ENCODE assay signal across 8 cellular contexts in genomic region chr3:49357141-49357465, GRCh38. TPM values are rescaled to one million over a fixed set of nuclear protein-coding genes. Genes with fewer than 3 reads are reported as not detected.
DNase-seq lines count a peak whose midpoint lies in the region; ATAC-seq, FAIRE-seq and TF ChIP-seq lines count a peak whose summit lies in the region.
"Not testable (repeated sequence)": the region's sequence is repeated elsewhere in the genome, so short reads cannot be mapped to it uniquely, and the experiment has no call there.

No MANE protein-coding gene starts in this region.

- peak overlapping the region; percentile 61 for H3K4me3 ChIP-seq in CD8-positive, alpha-beta T cell (ENCODE audit: low read depth, low read length)
- peak overlapping the region; percentile 70 for H3K4me3 ChIP-seq in HUES6 (ENCODE audit: low read depth, low read length)
- H3K4me3 ChIP-seq in ascending aorta: peak overlapping the region; percentile 84 to 85
- peak overlapping the region; percentile 62 to 73 (median 63) for H3K4me3 ChIP-seq in HepG2 (replicated peaks in 1 of 3; ENCODE audit: insufficient read depth in 1 of 3, low read depth in 2 of 3, low read length in 3 of 3)
- H3K4me3 ChIP-seq in pancreas: peak overlapping the region; percentile 54 to 76 (median 65)
- peak overlapping the region; percentile 75 to 84 for H3K4me3 ChIP-seq in tibial artery

- TF ChIP-seq POLR2A in HepG2 (IDR thresholded peaks at IDR 0.05; ENCODE audit: insufficient read depth in 1 of 2, low read depth in 2 of 2, low read length in 2 of 2): not testable (repeated sequence)

- H3K27ac Mint-ChIP-seq in CD8-positive, alpha-beta T cell: peak overlapping the region; percentile 96
- H3K27ac Mint-ChIP-seq in T-helper 2 cell treated with Interferon-gamma antibody and Interleukin-4, amounts not matched to agents 5 μg/mL and 100 μg/mL, for 36 hours: peak overlapping the region; percentile 86

- H3K9me3 ChIP-seq in CD8-positive, alpha-beta T cell (ENCODE audit: low read length); HUES6 (ENCODE audit: control insufficient read depth, insufficient read depth, low read depth, low read length); ascending aorta; HepG2 (ENCODE audit: low read length); pancreas; tibial artery: not testable (repeated sequence)

- FAIRE-seq in HepG2 (lab: Jason Lieb, UNC); pancreas (lab: Jason Lieb, UNC): not testable (repeated sequence)

- H3K4me1 ChIP-seq in CD8-positive, alpha-beta T cell (ENCODE audit: insufficient read depth, low read length): peaks cover 18% of the 10 kb centered on the region
- H3K4me1 ChIP-seq in HUES6 (ENCODE audit: control insufficient read depth, insufficient read depth, low read length): peaks cover 18% of the 10 kb centered on the region
- peaks cover 0 to 16% of the 10 kb centered on the region in 2 donors for H3K4me1 ChIP-seq in ascending aorta
- H3K4me1 ChIP-seq in HepG2 (ENCODE audit: insufficient read depth, low read length): peaks cover 45% of the 10 kb centered on the region
- H3K4me1 ChIP-seq in pancreas: peaks cover 0 to 20% (median 8%) of the 10 kb centered on the region in 3 donors
- peaks cover 0 to 46% (median 23%) of the 10 kb centered on the region in 4 donors for H3K4me1 ChIP-seq in tibial artery

- CTCF ChIA-PET in CD8-positive, alpha-beta T cell (lab: Charles Lee): interaction anchor here (1.0 to 1.3 kb wide), 2 partner anchors 17 to 92 kb away, joined by 3 read pairs; no protein-coding TSS in a partner anchor
- CTCF ChIA-PET in HepG2 (lab: Yijun Ruan, JAX; ENCODE audit: low intra/inter-chr PET ratio, low total read pairs): not testable (repeated sequence)

- not testable (repeated sequence) for BruUV-seq in HepG2 (replicated peaks; lab: Mats Ljungman, UMichigan)

- H3K79me2 ChIP-seq in HepG2 (ENCODE audit: insufficient read depth, low read length): peaks cover 14% of the 10 kb centered on the region

- H3K4me3 Mint-ChIP-seq in CD8-positive, alpha-beta T cell: peak overlapping the region; percentile 91
- peak overlapping the region; percentile 88 for H3K4me3 Mint-ChIP-seq in T-helper 2 cell treated with Interferon-gamma antibody and Interleukin-4, amounts not matched to agents 5 μg/mL and 100 μg/mL, for 36 hours

- peak in 2 of 7 experiments; percentile 14 to 36 for DNase-seq in CD8-positive, alpha-beta T cell
- DNase-seq in T-helper 2 cell treated with Interferon-gamma antibody and Interleukin-4, amounts not matched to agents 5 μg/mL and 100 μg/mL, for 36 hours (ENCODE audit: low spot score); ascending aorta (ENCODE audit: low spot score in 2 of 2); epithelial cell of prostate (ENCODE audit: low read depth, low spot score); HepG2 (ENCODE audit: low spot score); pancreas; tibial artery: not testable (repeated sequence)

- POLR2A ChIA-PET in CD8-positive, alpha-beta T cell (lab: Charles Lee): interaction anchor here (0.6 to 5.5 kb wide), 6 partner anchors 9 to 71 kb away, joined by 3 to 55 read pairs (median 4); partner anchors contain the start of genes RHOA, TCTA and USP4
- POLR2A ChIA-PET in HepG2 (lab: Yijun Ruan, JAX): interaction anchor here (0.7 to 5.5 kb wide), 14 partner anchors 9 to 263 kb away, joined by 3 to 134 read pairs (median 13); partner anchors contain the start of genes AMT, DAG1, LAMB2 and NICN1

- not testable (repeated sequence) for H3K36me3 ChIP-seq in CD8-positive, alpha-beta T cell (ENCODE audit: insufficient read depth, low read length)
- H3K36me3 ChIP-seq in HUES6 (ENCODE audit: control insufficient read depth, insufficient read depth, low read length) (peaks cover 46% of the 10 kb centered on the region), ascending aorta (peaks cover 30 to 42% of the 10 kb centered on the region in 2 donors), HepG2 (replicated peaks in 1 of 2; ENCODE audit: control insufficient read depth in 1 of 2, insufficient read depth in 2 of 2, low read length in 2 of 2) (peaks cover 5 to 20% of the 10 kb centered on the region in 2 experiments), pancreas (peaks cover 0 to 29% (median 10%) of the 10 kb centered on the region in 3 donors), tibial artery (peaks cover 36 to 46% (median 41%) of the 10 kb centered on the region in 3 donors)

- H3K27ac ChIP-seq in CD8-positive, alpha-beta T cell (ENCODE audit: low read depth, low read length): peak overlapping the region; percentile 62
- not testable (repeated sequence) for H3K27ac ChIP-seq in HUES6 (ENCODE audit: low read depth, low read length)
- H3K27ac ChIP-seq in ascending aorta: peak overlapping the region; percentile 91 to 95
- peak overlapping the region; percentile 93 for H3K27ac ChIP-seq in epithelial cell of prostate
- H3K27ac ChIP-seq in HepG2 (ENCODE audit: extremely low read length, insufficient read depth, low read length): peak overlapping the region; percentile 94
- peak overlapping the region in 3 of 4 donors; percentile 82 to 85 (median 83) for H3K27ac ChIP-seq in pancreas
- H3K27ac ChIP-seq in tibial artery: peak overlapping the region; percentile 86 to 92

- WGBS in HepG2 (ENCODE audit: low lambda C conversion rate): 36% methylated on average over 5 of the region's 11 CpGs
- 68 to 71% methylated on average over 10 to 11 of the region's 11 CpGs for WGBS in pancreas, 2 donors

- not testable (repeated sequence) for H3K9me3 Mint-ChIP-seq in CD8-positive, alpha-beta T cell; T-helper 2 cell treated with Interferon-gamma antibody and Interleukin-4, amounts not matched to agents 5 μg/mL and 100 μg/mL, for 36 hours

- not testable (repeated sequence) for TF ChIP-seq CTCF in CD8-positive, alpha-beta T cell (IDR thresholded peaks at IDR 0.05); ascending aorta (IDR thresholded peaks at IDR 0.05); HepG2 (CRISPR knock-in tag; IDR thresholded peaks at IDR 0.05); pancreas (IDR thresholded peaks at IDR 0.05); tibial artery (IDR thresholded peaks at IDR 0.05)

- not testable (repeated sequence) for H4K20me1 ChIP-seq in HepG2 (ENCODE audit: insufficient read depth, low read length)

- H2AFZ ChIP-seq in HepG2 (ENCODE audit: low read length): not testable (repeated sequence)

- H3K27me3 Mint-ChIP-seq in CD8-positive, alpha-beta T cell (ENCODE audit: low read depth); T-helper 2 cell treated with Interferon-gamma antibody and Interleukin-4, amounts not matched to agents 5 μg/mL and 100 μg/mL, for 36 hours (ENCODE audit: low read depth): not testable (repeated sequence)

- H3K27me3 ChIP-seq in CD8-positive, alpha-beta T cell (ENCODE audit: insufficient read depth, low read length); HUES6 (ENCODE audit: control insufficient read depth, insufficient read depth, low read length); ascending aorta; HepG2 (ENCODE audit: control insufficient read depth in 1 of 2, insufficient read depth in 2 of 2, low read length in 2 of 2); pancreas; tibial artery: not testable (repeated sequence)

- peak overlapping the region; percentile 79 for H3K4me2 ChIP-seq in HepG2 (ENCODE audit: low read depth, low read length)

- intact Hi-C loops in CD8-positive, alpha-beta T cell (cut with DNase I, micrococcal nuclease): loop anchor here (1.0 to 5.0 kb wide), 2 partner anchors 17 to 90 kb away; partner anchors contain the start of gene USP4 (in 1 of the 2)
- intact Hi-C loops in ascending aorta (cut with DNase I) (loop anchor here (1.0 kb wide), 1 partner anchor 17 kb away; the partner anchor contains the start of gene USP4), HepG2 (cut with micrococcal nuclease; ENCODE audit: unreplicated experiment) (loop anchor here (5.0 kb wide), 1 partner anchor 55 kb away; the partner anchor contains the start of genes RHOA and TCTA), tibial artery (cut with DNase I; ENCODE audit: low total_unique reads) (loop anchor here (10.0 kb wide), 1 partner anchor 48 kb away; no protein-coding TSS in a partner anchor)
- intact Hi-C loops in pancreas (cut with DNase I): not testable (repeated sequence)

- peak overlapping the region; percentile 89 for H3K9ac ChIP-seq in HUES6 (ENCODE audit: low read length)
- H3K9ac ChIP-seq in HepG2 (ENCODE audit: insufficient read depth, low read depth, low read length): peak overlapping the region; percentile 80

- TF ChIP-seq EP300 in HepG2 (IDR thresholded peaks at IDR 0.05; ENCODE audit: low read depth in 2 of 2, low read length in 2 of 2); HepG2 (CRISPR knock-in tag; IDR thresholded peaks at IDR 0.05; ENCODE audit: borderline replicate concordance): not testable (repeated sequence)

- in situ Hi-C loops in HepG2 (cut with HindIII; ENCODE audit: extremely low pct_ligation_motif_present, low pct_unique_long_range_greater_than_20kb): not testable (repeated sequence)

- not testable (repeated sequence) for TF ChIP-seq RAD21 in HepG2 (CRISPR knock-in tag; IDR thresholded peaks at IDR 0.05)

- H3K36me3 Mint-ChIP-seq in CD8-positive, alpha-beta T cell: peaks cover 41% of the 10 kb centered on the region
- peaks cover 57% of the 10 kb centered on the region for H3K36me3 Mint-ChIP-seq in T-helper 2 cell treated with Interferon-gamma antibody and Interleukin-4, amounts not matched to agents 5 μg/mL and 100 μg/mL, for 36 hours (ENCODE audit: low read depth)

- ATAC-seq in CD8-positive, alpha-beta T cell: peak; percentile 71
- ATAC-seq in HepG2, pancreas: not testable (repeated sequence)

- H3K4me1 Mint-ChIP-seq in CD8-positive, alpha-beta T cell (ENCODE audit: low read depth): peaks cover 36% of the 10 kb centered on the region
- H3K4me1 Mint-ChIP-seq in T-helper 2 cell treated with Interferon-gamma antibody and Interleukin-4, amounts not matched to agents 5 μg/mL and 100 μg/mL, for 36 hours (ENCODE audit: low read depth): peaks cover 32% of the 10 kb centered on the region

RNA-seq across cellular contexts. Expression of gene GPX1, which starts 1.1 kb away (rescaled TPM):
- 10 to 100 TPM; 24.4 to 27.8 TPM for total RNA-seq in CD8-positive, alpha-beta T cell
- 422 TPM for total RNA-seq in ascending aorta
- total RNA-seq in HepG2 (2016; rRNA removed; fragmentation: Illumina TruSeq; extraction: Trizol): 149 and 169 TPM in 2 replicates
- total RNA-seq in HepG2 (2016; cell fraction: cytosol; rRNA removed; fragmentation: Illumina TruSeq; extraction: Trizol; ENCODE audit: low read depth): 205 and 280 TPM in 2 replicates
- total RNA-seq in HepG2 (2016; cell fraction: insoluble cytoplasmic fraction; rRNA removed; fragmentation: Illumina TruSeq; extraction: Trizol): 148 and 173 TPM in 2 replicates
- 276 and 347 TPM in 2 replicates for total RNA-seq in HepG2 (2016; cell fraction: membrane; rRNA removed; fragmentation: Illumina TruSeq; extraction: Trizol)
- total RNA-seq in HepG2 (2016; cell fraction: nucleus; rRNA removed; fragmentation: Illumina TruSeq; extraction: Trizol): 56.7 and 58.1 TPM in 2 replicates
- polyA plus RNA-seq in HepG2 (2011; rRNA removed): 167 and 168 TPM in 2 replicates
- 122 and 246 TPM in 2 replicates for polyA plus RNA-seq in HepG2 (2011; cell fraction: cytosol; rRNA removed)
- polyA plus RNA-seq in HepG2 (2011; cell fraction: nucleus; rRNA removed): 103 and 106 TPM in 2 replicates
- 61.4 and 66.5 TPM in 2 replicates for polyA plus RNA-seq in HepG2 (2012)
- polyA plus RNA-seq in HepG2 (2016; cell fraction: cytosol; fragmentation: Illumina TruSeq; extraction: Trizol; ENCODE audit: low read depth): 349 and 479 TPM in 2 replicates
- 254 and 267 TPM in 2 replicates for polyA plus RNA-seq in HepG2 (2016; cell fraction: insoluble cytoplasmic fraction; fragmentation: Illumina TruSeq; extraction: Trizol; ENCODE audit: low read depth)
- polyA plus RNA-seq in HepG2 (2016; cell fraction: membrane; fragmentation: Illumina TruSeq; extraction: Trizol; ENCODE audit: low read depth): 392 and 448 TPM in 2 replicates
- polyA plus RNA-seq in HepG2 (2016; cell fraction: nucleus; fragmentation: Illumina TruSeq; extraction: Trizol; ENCODE audit: insufficient read depth, low read depth): 140 and 150 TPM in 2 replicates
- 140 and 218 TPM in 2 replicates for polyA minus RNA-seq in HepG2 (2011; rRNA and poly(A)+ RNA removed; ENCODE audit: low replicate concordance)
- polyA minus RNA-seq in HepG2 (2011; cell fraction: cytosol; rRNA and poly(A)+ RNA removed): 38.9 and 50.8 TPM in 2 replicates
- polyA minus RNA-seq in HepG2 (2011; cell fraction: nucleus; rRNA and poly(A)+ RNA removed): 19.5 and 22.8 TPM in 2 replicates
- total RNA-seq in pancreas: 100 to 1,000 TPM in 1 of 6 donors, 10 to 100 TPM in 5; 30.8 to 157 (median 66.6) TPM
- polyA plus RNA-seq in pancreas: 100 to 1,000 TPM; 114 to 121 TPM

RNA-seq across cellular contexts. Expression of gene USP4, which starts 17.2 kb away (rescaled TPM):
- 10 to 100 TPM; 78.0 to 92.4 TPM for total RNA-seq in CD8-positive, alpha-beta T cell
- total RNA-seq in ascending aorta (94.7 TPM), HepG2 (2016; rRNA removed; fragmentation: Illumina TruSeq; extraction: Trizol) (9.2 and 12.1 TPM in 2 replicates), pancreas (10 to 100 TPM; 17.7 to 37.1 (median 22.1) TPM)
- 3.9 and 5.6 TPM in 2 replicates for total RNA-seq in HepG2 (2016; cell fraction: cytosol; rRNA removed; fragmentation: Illumina TruSeq; extraction: Trizol; ENCODE audit: low read depth)
- 9.5 and 12.5 TPM in 2 replicates for total RNA-seq in HepG2 (2016; cell fraction: insoluble cytoplasmic fraction; rRNA removed; fragmentation: Illumina TruSeq; extraction: Trizol)
- 6.2 and 7.0 TPM in 2 replicates for total RNA-seq in HepG2 (2016; cell fraction: membrane; rRNA removed; fragmentation: Illumina TruSeq; extraction: Trizol)
- 14.7 and 15.5 TPM in 2 replicates for total RNA-seq in HepG2 (2016; cell fraction: nucleus; rRNA removed; fragmentation: Illumina TruSeq; extraction: Trizol)
- polyA plus RNA-seq in HepG2 (2011; rRNA removed) (18.7 and 20.8 TPM in 2 replicates), pancreas (10 to 100 TPM; 26.8 to 35.0 TPM)
- polyA plus RNA-seq in HepG2 (2011; cell fraction: cytosol; rRNA removed): 10.8 and 12.7 TPM in 2 replicates
- polyA plus RNA-seq in HepG2 (2011; cell fraction: nucleus; rRNA removed): 22.0 and 28.3 TPM in 2 replicates
- polyA plus RNA-seq in HepG2 (2012): 11.8 and 12.6 TPM in 2 replicates
- polyA plus RNA-seq in HepG2 (2016; cell fraction: cytosol; fragmentation: Illumina TruSeq; extraction: Trizol; ENCODE audit: low read depth): 2.2 and 2.4 TPM in 2 replicates
- 23.2 and 24.3 TPM in 2 replicates for polyA plus RNA-seq in HepG2 (2016; cell fraction: insoluble cytoplasmic fraction; fragmentation: Illumina TruSeq; extraction: Trizol; ENCODE audit: low read depth)
- 5.3 and 5.8 TPM in 2 replicates for polyA plus RNA-seq in HepG2 (2016; cell fraction: membrane; fragmentation: Illumina TruSeq; extraction: Trizol; ENCODE audit: low read depth)
- 37.3 and 42.6 TPM in 2 replicates for polyA plus RNA-seq in HepG2 (2016; cell fraction: nucleus; fragmentation: Illumina TruSeq; extraction: Trizol; ENCODE audit: insufficient read depth, low read depth)
- polyA minus RNA-seq in HepG2 (2011; rRNA and poly(A)+ RNA removed; ENCODE audit: low replicate concordance): 31.1 and 48.0 TPM in 2 replicates
- polyA minus RNA-seq in HepG2 (2011; cell fraction: cytosol; rRNA and poly(A)+ RNA removed): 10.6 TPM in 2 replicates
- polyA minus RNA-seq in HepG2 (2011; cell fraction: nucleus; rRNA and poly(A)+ RNA removed): 36.3 and 41.9 TPM in 2 replicates

RNA-seq across cellular contexts. Expression of gene RHOA, which starts 54.7 kb away (rescaled TPM):
- 100 to 1,000 TPM; 271 to 294 TPM for total RNA-seq in CD8-positive, alpha-beta T cell
- total RNA-seq in ascending aorta (426 TPM), HepG2 (2016; rRNA removed; fragmentation: Illumina TruSeq; extraction: Trizol) (177 and 258 TPM in 2 replicates), pancreas (100 to 1,000 TPM; 124 to 209 (median 145) TPM)
- 50.5 and 58.1 TPM in 2 replicates for total RNA-seq in HepG2 (2016; cell fraction: cytosol; rRNA removed; fragmentation: Illumina TruSeq; extraction: Trizol; ENCODE audit: low read depth)
- total RNA-seq in HepG2 (2016; cell fraction: insoluble cytoplasmic fraction; rRNA removed; fragmentation: Illumina TruSeq; extraction: Trizol): 183 and 252 TPM in 2 replicates
- total RNA-seq in HepG2 (2016; cell fraction: membrane; rRNA removed; fragmentation: Illumina TruSeq; extraction: Trizol): 129 and 135 TPM in 2 replicates
- total RNA-seq in HepG2 (2016; cell fraction: nucleus; rRNA removed; fragmentation: Illumina TruSeq; extraction: Trizol): 83.6 and 89.9 TPM in 2 replicates
- polyA plus RNA-seq in HepG2 (2011; rRNA removed) (117 and 131 TPM in 2 replicates), pancreas (100 to 1,000 TPM in 1 of 2 donors, 10 to 100 TPM in 1; 77.8 to 143 TPM)
- 162 and 178 TPM in 2 replicates for polyA plus RNA-seq in HepG2 (2011; cell fraction: cytosol; rRNA removed)
- 76.7 and 78.5 TPM in 2 replicates for polyA plus RNA-seq in HepG2 (2011; cell fraction: nucleus; rRNA removed)
- polyA plus RNA-seq in HepG2 (2012): 241 and 267 TPM in 2 replicates
- polyA plus RNA-seq in HepG2 (2016; cell fraction: cytosol; fragmentation: Illumina TruSeq; extraction: Trizol; ENCODE audit: low read depth): 79.3 and 88.5 TPM in 2 replicates
- 399 and 414 TPM in 2 replicates for polyA plus RNA-seq in HepG2 (2016; cell fraction: insoluble cytoplasmic fraction; fragmentation: Illumina TruSeq; extraction: Trizol; ENCODE audit: low read depth)
- 155 and 170 TPM in 2 replicates for polyA plus RNA-seq in HepG2 (2016; cell fraction: membrane; fragmentation: Illumina TruSeq; extraction: Trizol; ENCODE audit: low read depth)
- 173 and 175 TPM in 2 replicates for polyA plus RNA-seq in HepG2 (2016; cell fraction: nucleus; fragmentation: Illumina TruSeq; extraction: Trizol; ENCODE audit: insufficient read depth, low read depth)
- 235 and 368 TPM in 2 replicates for polyA minus RNA-seq in HepG2 (2011; rRNA and poly(A)+ RNA removed; ENCODE audit: low replicate concordance)
- 201 and 223 TPM in 2 replicates for polyA minus RNA-seq in HepG2 (2011; cell fraction: cytosol; rRNA and poly(A)+ RNA removed)
- polyA minus RNA-seq in HepG2 (2011; cell fraction: nucleus; rRNA and poly(A)+ RNA removed): 42.7 and 56.9 TPM in 2 replicates

RNA-seq across cellular contexts. Expression of gene TCTA, which starts 55.1 kb away (rescaled TPM):
- total RNA-seq in CD8-positive, alpha-beta T cell: 10 to 100 TPM; 19.8 to 21.1 TPM
- 51.5 TPM for total RNA-seq in ascending aorta
- 6.7 and 8.3 TPM in 2 replicates for total RNA-seq in HepG2 (2016; rRNA removed; fragmentation: Illumina TruSeq; extraction: Trizol)
- total RNA-seq in HepG2 (2016; cell fraction: cytosol; rRNA removed; fragmentation: Illumina TruSeq; extraction: Trizol; ENCODE audit: low read depth): 3.9 and 5.0 TPM in 2 replicates
- total RNA-seq in HepG2 (2016; cell fraction: insoluble cytoplasmic fraction; rRNA removed; fragmentation: Illumina TruSeq; extraction: Trizol): 7.2 and 7.8 TPM in 2 replicates
- 10.0 and 10.7 TPM in 2 replicates for total RNA-seq in HepG2 (2016; cell fraction: membrane; rRNA removed; fragmentation: Illumina TruSeq; extraction: Trizol)
- 5.5 and 6.8 TPM in 2 replicates for total RNA-seq in HepG2 (2016; cell fraction: nucleus; rRNA removed; fragmentation: Illumina TruSeq; extraction: Trizol)
- 13.2 and 14.0 TPM in 2 replicates for polyA plus RNA-seq in HepG2 (2011; rRNA removed)
- polyA plus RNA-seq in HepG2 (2011; cell fraction: cytosol; rRNA removed): 11.5 and 14.0 TPM in 2 replicates
- polyA plus RNA-seq in HepG2 (2011; cell fraction: nucleus; rRNA removed): 8.3 and 12.0 TPM in 2 replicates
- 6.6 and 7.1 TPM in 2 replicates for polyA plus RNA-seq in HepG2 (2012)
- polyA plus RNA-seq in HepG2 (2016; cell fraction: cytosol; fragmentation: Illumina TruSeq; extraction: Trizol; ENCODE audit: low read depth): 6.2 and 6.7 TPM in 2 replicates
- 10.5 and 11.0 TPM in 2 replicates for polyA plus RNA-seq in HepG2 (2016; cell fraction: insoluble cytoplasmic fraction; fragmentation: Illumina TruSeq; extraction: Trizol; ENCODE audit: low read depth)
- polyA plus RNA-seq in HepG2 (2016; cell fraction: membrane; fragmentation: Illumina TruSeq; extraction: Trizol; ENCODE audit: low read depth): 11.6 and 12.6 TPM in 2 replicates
- polyA plus RNA-seq in HepG2 (2016; cell fraction: nucleus; fragmentation: Illumina TruSeq; extraction: Trizol; ENCODE audit: insufficient read depth, low read depth): 15.5 and 16.4 TPM in 2 replicates
- polyA minus RNA-seq in HepG2 (2011; rRNA and poly(A)+ RNA removed; ENCODE audit: low replicate concordance): 21.6 and 54.5 TPM in 2 replicates
- polyA minus RNA-seq in HepG2 (2011; cell fraction: cytosol; rRNA and poly(A)+ RNA removed): 3.4 and 4.5 TPM in 2 replicates
- polyA minus RNA-seq in HepG2 (2011; cell fraction: nucleus; rRNA and poly(A)+ RNA removed): 11.6 and 15.8 TPM in 2 replicates
- total RNA-seq in pancreas: 10 to 100 TPM in 5 of 6 donors, 1 to 10 TPM in 1; 8.5 to 14.8 (median 13.8) TPM
- 10 to 100 TPM; 13.8 to 33.1 TPM for polyA plus RNA-seq in pancreas
